ENCODE assay signal across 17 cellular contexts in the genomic region with DNA sequence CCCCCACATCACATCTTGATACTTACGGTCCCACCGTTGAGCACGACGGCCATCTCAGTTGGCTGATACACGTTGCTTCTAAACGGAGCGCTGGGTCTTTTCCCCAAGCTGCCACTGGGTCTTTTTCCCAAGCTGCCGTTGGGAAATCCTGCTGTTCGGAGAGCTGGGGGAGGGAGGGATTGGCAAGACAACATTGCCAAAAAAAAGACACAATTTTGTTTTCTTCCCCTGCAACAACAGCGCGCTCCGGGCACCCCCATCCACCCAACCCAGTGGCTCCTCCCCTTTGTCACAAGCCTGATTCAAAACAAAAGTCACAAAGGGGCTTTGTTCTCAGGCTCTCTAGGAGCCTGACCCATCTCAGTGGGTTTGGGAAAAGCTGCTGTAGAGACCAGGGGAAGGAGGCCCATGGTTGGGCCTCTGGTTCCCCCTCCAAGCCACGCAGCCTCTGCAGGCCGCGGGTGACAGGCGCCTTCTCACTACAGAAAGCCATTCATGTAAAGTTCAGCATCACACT. TPM values are rescaled to one million over a fixed set of nuclear protein-coding genes. Genes with fewer than 3 reads are reported as not detected.
DNase-seq lines count a peak whose midpoint lies in the region; ATAC-seq and TF ChIP-seq lines count a peak whose summit lies in the region.
"Had no signal": no experiment of that assay in that cellular context is flagged by ENCODE, and none has a peak within 500 bp of the region (broad histone marks: within the 10 kb centered on the region; RNA-seq: fewer than 3 reads in every experiment).

No MANE protein-coding gene starts in this region.

- H3K4me1 ChIP-seq in tibial artery, result no peaks in the 10 kb centered on the region
- H3K4me1 ChIP-seq: uterus had no signal

- intact Hi-C loops in dorsolateral prefrontal cortex (cut with DNase I), result loop anchor here (2.0 to 5.0 kb wide), 3 partner anchors 21 to 197 kb away; no protein-coding TSS in a partner anchor
- intact Hi-C loops in tibial artery (cut with DNase I; ENCODE audit: low total_unique reads), result no loop called here

- H3K4me3 Mint-ChIP-seq in progenitor cell of endocrine pancreas (ENCODE audit: low read depth) (peak overlapping the region; percentile 9), T-helper 17 cell (no peak overlapping the region), T-cell (no peak overlapping the region)
- H3K4me3 Mint-ChIP-seq: activated CD4-positive, alpha-beta T cell treated with anti-CD3 and anti-CD28 coated beads, Interleukin-2, amount 10 ng/mL, durations not matched to agents 24 days and 14 days; activated T-helper 17 cell treated with anti-CD3 and anti-CD28 coated beads, Interleukin-2, amount 50 U/mL, for 72 hours; naive thymus-derived CD4-positive, alpha-beta T cell had no signal

- TF ChIP-seq CTCF in dorsolateral prefrontal cortex (IDR thresholded peaks at IDR 0.05 in 54 of 56, conservative IDR thresholded peaks at IDR 0.05 in 2 of 56; ENCODE audit: low read depth in 1 of 56, partially characterized antibody in 56 of 56), result peak in 13 of 56 donors; percentile 5 to 35 (median 18)
- no peak for TF ChIP-seq CTCF in progenitor cell of endocrine pancreas (IDR thresholded peaks at IDR 0.05; ENCODE audit: unreplicated experiment)
- no peak for TF ChIP-seq CTCF in tibial artery (IDR thresholded peaks at IDR 0.05)

- H3K36me3 ChIP-seq in H7 (replicated peaks; ENCODE audit: control insufficient read depth, insufficient read depth, low read length) (peaks cover 18% of the 10 kb centered on the region), tibial artery (peaks cover 0 to 8% (median 4%) of the 10 kb centered on the region in 3 donors)
- H3K36me3 ChIP-seq: uterus had no signal

- peaks cover 32% of the 10 kb centered on the region for H3K36me3 Mint-ChIP-seq in progenitor cell of endocrine pancreas (ENCODE audit: insufficient read depth)
- peaks cover 2% of the 10 kb centered on the region for H3K36me3 Mint-ChIP-seq in T-helper 17 cell (ENCODE audit: low read depth)
- H3K36me3 Mint-ChIP-seq in T-cell, result peaks cover 5% of the 10 kb centered on the region

- H3K9me3 ChIP-seq in iPS-18c (ENCODE audit: control insufficient read depth, insufficient read depth, low read length) (peaks cover 4% of the 10 kb centered on the region), T-helper 17 cell (ENCODE audit: control insufficient read depth, low read length, poor library complexity, severe bottlenecking) (no peaks in the 10 kb centered on the region), tibial artery (no peaks in the 10 kb centered on the region)
- H3K9me3 ChIP-seq: uterus had no signal

- no peak for ATAC-seq in T-helper 17 cell
- no peak for ATAC-seq in T-cell (replicated peaks in 1 of 4)
- ATAC-seq: activated T-helper 17 cell treated with anti-CD3 and anti-CD28 coated beads, Interleukin-2, amount 50 U/mL, for 72 hours; GM12878; naive thymus-derived CD4-positive, alpha-beta T cell had no signal

- H3K27me3 ChIP-seq in H7 (ENCODE audit: control insufficient read depth, insufficient read depth, low read length) (no peaks in the 10 kb centered on the region), dorsolateral prefrontal cortex (no peaks in the 10 kb centered on the region), tibial artery (no peaks in the 10 kb centered on the region)
- H3K27me3 ChIP-seq: uterus had no signal

- POLR2A ChIA-PET in T-cell (lab: Charles Lee), result no interaction called here

- peaks cover 9% of the 10 kb centered on the region for H3K4me1 Mint-ChIP-seq in progenitor cell of endocrine pancreas (ENCODE audit: low read depth)
- H3K4me1 Mint-ChIP-seq in T-helper 17 cell, result peaks cover 2% of the 10 kb centered on the region
- no peaks in the 10 kb centered on the region for H3K4me1 Mint-ChIP-seq in T-cell
- H3K4me1 Mint-ChIP-seq: activated CD4-positive, alpha-beta T cell treated with anti-CD3 and anti-CD28 coated beads, Interleukin-2, amount 10 ng/mL, durations not matched to agents 24 days and 14 days; activated T-helper 17 cell treated with anti-CD3 and anti-CD28 coated beads, Interleukin-2, amount 50 U/mL, for 72 hours had no signal

- H3K27ac ChIP-seq in dorsolateral prefrontal cortex (peak overlapping the region; percentile 72 to 99 (median 97)), tibial artery (no peak overlapping the region)
- H3K27ac ChIP-seq: epithelial cell of prostate, uterus had no signal

- H3K27me3 Mint-ChIP-seq in progenitor cell of endocrine pancreas (no peaks in the 10 kb centered on the region), T-helper 17 cell (no peaks in the 10 kb centered on the region), T-cell (no peaks in the 10 kb centered on the region)
- H3K27me3 Mint-ChIP-seq: activated CD4-positive, alpha-beta T cell treated with anti-CD3 and anti-CD28 coated beads, Interleukin-2, amount 10 ng/mL, durations not matched to agents 24 days and 14 days; activated T-helper 17 cell treated with anti-CD3 and anti-CD28 coated beads, Interleukin-2, amount 50 U/mL, for 72 hours; naive thymus-derived CD4-positive, alpha-beta T cell had no signal

- H3K4me3 ChIP-seq in H7 (ENCODE audit: insufficient read depth, low read depth, low read length), result peak overlapping the region; percentile 23
- H3K4me3 ChIP-seq in dorsolateral prefrontal cortex, result peak overlapping the region in 55 of 59 donors; percentile 1 to 60 (median 40)
- peak overlapping the region; percentile 42 for H3K4me3 ChIP-seq in iPS-18c (ENCODE audit: insufficient read depth, low read depth, low read length)
- no peak overlapping the region for H3K4me3 ChIP-seq in tibial artery
- H3K4me3 ChIP-seq: GM12878, uterus had no signal

- CTCF ChIA-PET in T-cell (lab: Charles Lee), result no interaction called here

- H3K27ac Mint-ChIP-seq in progenitor cell of endocrine pancreas, result peak overlapping the region; percentile 77
- no peak overlapping the region for H3K27ac Mint-ChIP-seq in T-helper 17 cell
- no peak overlapping the region for H3K27ac Mint-ChIP-seq in T-cell
- H3K27ac Mint-ChIP-seq: activated CD4-positive, alpha-beta T cell treated with anti-CD3 and anti-CD28 coated beads, Interleukin-2, amount 10 ng/mL, durations not matched to agents 24 days and 14 days; activated T-helper 17 cell treated with anti-CD3 and anti-CD28 coated beads, Interleukin-2, amount 50 U/mL, for 72 hours; naive thymus-derived CD4-positive, alpha-beta T cell had no signal

- DNase-seq in H7 (peak; percentile 84), dorsolateral prefrontal cortex (peak; percentile 50 to 88 (median 80)), progenitor cell of endocrine pancreas (ENCODE audit: low spot score, unreplicated experiment) (no peak), T-helper 17 cell (no peak), T-cell (no peak), NOMO-1 treated with DMSO at 0.1 percent for 48 hours (lab: John Stamatoyannopoulos, UW; ENCODE audit: unreplicated experiment) (no peak), tibial artery (no peak)
- DNase-seq: activated CD4-positive, alpha-beta T cell treated with anti-CD3 and anti-CD28 coated beads, Interleukin-2, amount 10 ng/mL, durations not matched to agents 24 days and 14 days; naive thymus-derived CD4-positive, alpha-beta T cell; NCI-H1048; NCI-H345; stimulated activated CD4-positive, alpha-beta T cell treated with anti-CD3 and anti-CD28 coated beads, Interleukin-15, amount 100 ng/mL, for 24 hours; uterus had no signal

- no peaks in the 10 kb centered on the region for H3K9me3 Mint-ChIP-seq in progenitor cell of endocrine pancreas (ENCODE audit: low read depth)
- no peaks in the 10 kb centered on the region for H3K9me3 Mint-ChIP-seq in T-cell
- H3K9me3 Mint-ChIP-seq: activated CD4-positive, alpha-beta T cell treated with anti-CD3 and anti-CD28 coated beads, Interleukin-2, amount 10 ng/mL, durations not matched to agents 24 days and 14 days; activated T-helper 17 cell treated with anti-CD3 and anti-CD28 coated beads, Interleukin-2, amount 50 U/mL, for 72 hours; naive thymus-derived CD4-positive, alpha-beta T cell had no signal

RNA-seq across cellular contexts. Expression of a gene that starts 22.8 kb away (rescaled TPM):
- total RNA-seq in H7 (2014; rRNA removed; shearing (Covaris generic)), result 66.0 and 76.7 TPM in 2 replicates
- total RNA-seq in dorsolateral prefrontal cortex, result 1,000 to 10,000 TPM in 1 of 120 experiments, 100 to 1,000 TPM in 119; 255 to 1,354 (median 496) TPM
- 40.6 and 44.3 TPM in 2 replicates for total RNA-seq in progenitor cell of endocrine pancreas
- total RNA-seq in T-helper 17 cell, result 1 to 10 TPM; 2.5 to 2.9 TPM
- total RNA-seq in T-cell, result 1 to 10 TPM; 1.2 to 4.4 (median 1.4) TPM
- total RNA-seq: activated T-helper 17 cell treated with anti-CD3 and anti-CD28 coated beads, Interleukin-2, amount 50 U/mL, for 72 hours had no signal

Comparison
In these comparisons a context has a peak if more than half of its experiments do, and no peak if none do; other contexts are left out.
1. DNase-seq: peak in H7 (single experiment) and dorsolateral prefrontal cortex (10 of 10); none in progenitor cell of endocrine pancreas (single experiment), T-helper 17 cell (0 of 3), T-cell (0 of 34), NOMO-1 treated with DMSO at 0.1 percent for 48 hours (single experiment) and tibial artery (0 of 2).
2. H3K4me3 ChIP-seq: peak in H7 (single experiment), dorsolateral prefrontal cortex (55 of 59) and iPS-18c (single experiment); none in tibial artery (0 of 2).
3. H3K27ac ChIP-seq: peak in dorsolateral prefrontal cortex (59 of 59); none in tibial artery (0 of 2).